28 cellular contexts compared by ENCODE assay signal in the genomic region with DNA sequence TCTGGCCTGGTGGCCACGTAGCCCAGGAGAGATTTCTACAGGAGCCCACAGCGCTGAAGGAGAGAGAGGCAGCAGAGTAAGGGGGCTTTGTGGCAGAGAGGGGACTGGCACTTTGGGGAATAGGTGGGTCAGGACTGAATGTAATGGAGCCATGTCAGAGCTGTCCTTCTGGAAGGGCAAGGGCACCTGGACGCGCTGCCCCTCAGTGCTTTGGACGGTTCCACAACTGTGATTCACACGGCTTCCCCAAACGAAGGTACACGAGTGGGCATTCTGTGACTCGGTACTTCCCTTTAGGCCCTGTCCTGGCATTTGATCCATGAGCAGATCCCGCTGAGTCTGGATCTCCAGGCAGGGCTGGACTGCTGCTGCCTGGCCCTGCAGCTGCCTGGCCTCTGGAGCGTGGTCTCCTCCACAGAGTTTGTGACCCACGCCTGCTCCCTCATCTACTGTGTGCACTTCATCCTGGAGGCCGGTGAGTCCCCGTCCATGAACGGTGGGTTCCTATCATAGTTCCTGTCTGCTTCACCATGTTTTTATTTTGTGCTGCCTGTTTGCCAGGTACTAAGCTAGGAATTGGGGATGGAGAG. TPM values are rescaled to one million over a fixed set of nuclear protein-coding genes. Genes with fewer than 3 reads are reported as not detected.
"Had no signal": no experiment of that assay in that cellular context is flagged by ENCODE, and none has a peak within 500 bp of the region (broad histone marks: within the 10 kb centered on the region; RNA-seq: fewer than 3 reads in every experiment).

No MANE protein-coding gene starts in this region.

- H3K4me3 ChIP-seq: breast epithelium, esophagus squamous epithelium, right atrium auricular region, SK-N-MC, spleen, thoracic aorta had no signal

- H3K9ac ChIP-seq: parathyroid adenoma had no signal

- H2AFZ ChIP-seq: parathyroid adenoma had no signal

- DNase-seq: activated CD4-positive, alpha-beta T cell treated with anti-CD3 and anti-CD28 coated beads, Interleukin-2, amount 50 U/mL, for 1 hour; activated CD8-positive, alpha-beta memory T cell treated with anti-CD3 and anti-CD28 coated beads, Interleukin-2, amount 10 ng/mL, durations not matched to agents 7 days and 5 days; activated CD8-positive, alpha-beta T cell treated with anti-CD3 and anti-CD28 coated beads for 36 hours; activated naive CD4-positive, alpha-beta T cell treated with anti-CD3 and anti-CD28 coated beads, Interleukin-2, amount 50 U/mL, for 16 hours; activated T-cell treated with anti-CD3 and anti-CD28 coated beads, Interleukin-2, amount 50 U/mL, for 72 hours; dermis blood vessel endothelial cell; effector CD8-positive, alpha-beta T cell; esophagus squamous epithelium; foreskin melanocyte; midbrain; naive thymus-derived CD4-positive, alpha-beta T cell; occipital lobe; spleen; stimulated activated CD4-positive, alpha-beta T cell treated with anti-CD3 and anti-CD28 coated beads, Interleukin-2, amount 100 ng/mL, for 48 hours had no signal

- H3K4me3 Mint-ChIP-seq: activated CD8-positive, alpha-beta memory T cell treated with anti-CD3 and anti-CD28 coated beads, Interleukin-2, amount 10 ng/mL, durations not matched to agents 7 days and 5 days; activated CD8-positive, alpha-beta T cell treated with anti-CD3 and anti-CD28 coated beads for 36 hours; activated T-cell treated with anti-CD3 and anti-CD28 coated beads, Interleukin-2, amount 50 U/mL, for 72 hours; central memory CD8-positive, alpha-beta T cell; naive thymus-derived CD4-positive, alpha-beta T cell; neural crest cell; stimulated activated naive CD8-positive, alpha-beta T cell treated with anti-CD3 and anti-CD28 coated beads, Interleukin-15, Interleukin-2, amounts not matched to agents 100 ng/mL and 50 ng/mL, for 24 hours; type B pancreatic cell had no signal

- H3K4me1 ChIP-seq: breast epithelium, esophagus squamous epithelium, parathyroid adenoma, right atrium auricular region, spleen had no signal

- H3K27me3 ChIP-seq: breast epithelium, esophagus squamous epithelium, right atrium auricular region, spleen had no signal

- H3K27ac ChIP-seq: breast epithelium, epithelial cell of prostate, esophagus squamous epithelium, parathyroid adenoma, right atrium auricular region, SK-N-MC, spleen, thoracic aorta, VCaP had no signal

- FAIRE-seq: colon, islet of Langerhans, TTC549 had no signal

- H3K9me3 Mint-ChIP-seq: activated CD8-positive, alpha-beta T cell treated with anti-CD3 and anti-CD28 coated beads for 36 hours; activated T-cell treated with anti-CD3 and anti-CD28 coated beads, Interleukin-2, amount 50 U/mL, for 72 hours; central memory CD8-positive, alpha-beta T cell; neural crest cell; stimulated activated naive CD8-positive, alpha-beta T cell treated with anti-CD3 and anti-CD28 coated beads, Interleukin-15, Interleukin-2, amounts not matched to agents 100 ng/mL and 50 ng/mL, for 24 hours; type B pancreatic cell had no signal

- H3K27ac Mint-ChIP-seq: activated CD8-positive, alpha-beta memory T cell treated with anti-CD3 and anti-CD28 coated beads, Interleukin-2, amount 10 ng/mL, durations not matched to agents 7 days and 5 days; activated CD8-positive, alpha-beta T cell treated with anti-CD3 and anti-CD28 coated beads for 36 hours; activated T-cell treated with anti-CD3 and anti-CD28 coated beads, Interleukin-2, amount 50 U/mL, for 72 hours; stimulated activated naive CD8-positive, alpha-beta T cell treated with anti-CD3 and anti-CD28 coated beads, Interleukin-15, Interleukin-2, amounts not matched to agents 100 ng/mL and 50 ng/mL, for 24 hours; type B pancreatic cell had no signal

- ATAC-seq: activated CD8-positive, alpha-beta T cell treated with anti-CD3 and anti-CD28 coated beads for 36 hours; activated T-cell treated with anti-CD3 and anti-CD28 coated beads, Interleukin-2, amount 50 U/mL, for 72 hours; naive thymus-derived CD4-positive, alpha-beta T cell had no signal

- H3K79me2 ChIP-seq: parathyroid adenoma had no signal

- H3K27me3 Mint-ChIP-seq: activated CD8-positive, alpha-beta memory T cell treated with anti-CD3 and anti-CD28 coated beads, Interleukin-2, amount 10 ng/mL, durations not matched to agents 7 days and 5 days; activated CD8-positive, alpha-beta T cell treated with anti-CD3 and anti-CD28 coated beads for 36 hours; central memory CD8-positive, alpha-beta T cell; naive thymus-derived CD4-positive, alpha-beta T cell; stimulated activated naive CD8-positive, alpha-beta T cell treated with anti-CD3 and anti-CD28 coated beads, Interleukin-15, Interleukin-2, amounts not matched to agents 100 ng/mL and 50 ng/mL, for 24 hours; type B pancreatic cell had no signal

- H3K9me3 ChIP-seq: breast epithelium, esophagus squamous epithelium, right atrium auricular region, spleen, thoracic aorta had no signal

- H3K4me1 Mint-ChIP-seq: neural crest cell had no signal

RNA-seq across cellular contexts. Expression of a gene that starts 35.2 kb away (rescaled TPM):
- total RNA-seq: right atrium auricular region had no signal
- polyA plus RNA-seq: naive thymus-derived CD4-positive, alpha-beta T cell had no signal
